10 cellular contexts compared by ENCODE assay signal in the genomic region with DNA sequence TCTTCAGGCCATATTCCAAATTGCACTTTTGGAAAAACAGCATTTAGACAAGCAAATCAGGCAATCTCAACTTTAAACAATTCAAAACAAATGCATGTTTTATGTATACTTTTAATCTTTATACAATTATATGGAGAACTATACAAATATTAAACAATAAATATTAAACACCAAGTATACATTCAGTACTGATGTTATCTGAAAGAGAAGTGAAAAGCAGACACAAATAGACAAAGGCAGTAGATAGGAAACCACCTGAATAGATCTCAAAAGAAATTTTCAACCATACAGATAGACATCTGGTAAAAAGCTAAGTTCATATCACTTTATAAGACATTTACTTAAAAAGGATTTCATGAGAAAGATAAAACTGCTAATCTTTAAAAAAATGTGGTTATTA.
"Had no signal": no experiment of that assay in that cellular context is flagged by ENCODE, and none has a peak within 500 bp of the region (broad histone marks: within the 10 kb centered on the region; RNA-seq: fewer than 3 reads in every experiment).

No MANE protein-coding gene starts in this region.

- H3K4me3 Mint-ChIP-seq: GM23338, H9, IgD-negative memory B cell had no signal

- FAIRE-seq: H1, H54, HepG2 had no signal

- H3K4me2 ChIP-seq: GM23338, KMS-11 had no signal

- H3K27me3 Mint-ChIP-seq: IgD-negative memory B cell had no signal

- H2AFZ ChIP-seq: GM23338 had no signal

- H3K4me3 ChIP-seq: GM23338 had no signal

- H3K27ac Mint-ChIP-seq: GM23338, H9, IgD-negative memory B cell had no signal

- ATAC-seq: GM23338, HepG2 had no signal

- DNase-seq: H9, HCEC 1CT, KBM-7 had no signal

- H3K9me3 Mint-ChIP-seq: GM23338, H9, IgD-negative memory B cell had no signal

- H3K27ac ChIP-seq: HL-60, KMS-11 had no signal

- H3K4me1 Mint-ChIP-seq: GM23338, H9, IgD-negative memory B cell had no signal
